In genomic region chr3:81716870-81717509, GRCh38 we compare ENCODE assay signal across 8 cellular contexts. TPM values are rescaled to one million over a fixed set of nuclear protein-coding genes. Genes with fewer than 3 reads are reported as not detected.
DNase-seq lines count a peak whose midpoint lies in the region; ATAC-seq and TF ChIP-seq lines count a peak whose summit lies in the region.
"Had no signal": no experiment of that assay in that cellular context is flagged by ENCODE, and none has a peak within 500 bp of the region (broad histone marks: within the 10 kb centered on the region; RNA-seq: fewer than 3 reads in every experiment).

No MANE protein-coding gene starts in this region.

- no peak overlapping the region for H3K4me3 Mint-ChIP-seq in stimulated activated naive B cell treated with anti-CD40 and anti-IgM and Interleukin-4, amounts not matched to agents 10 μg/mL and 1 μg/mL and 100 μg/mL, for 72 hours
- H3K4me3 Mint-ChIP-seq: activated naive CD8-positive, alpha-beta T cell treated with anti-CD3 and anti-CD28 coated beads, Interleukin-2, amount 10 ng/mL, durations not matched to agents 7 days and 5 days had no signal

- no peaks in the 10 kb centered on the region for H3K79me2 ChIP-seq in PC-9 (ENCODE audit: low read depth)

- peak; percentile 31 for DNase-seq in HK-2 (ENCODE audit: unreplicated experiment)
- DNase-seq in PC-9 = peak in 1 of 2 experiments; percentile 65
- DNase-seq in right atrium auricular region (ENCODE audit: low spot score) = no peak
- DNase-seq in stimulated activated naive B cell treated with anti-CD40 and anti-IgM and Interleukin-4, amounts not matched to agents 10 μg/mL and 1 μg/mL and 100 μg/mL, for 72 hours = no peak
- DNase-seq in activated naive CD4-positive, alpha-beta T cell (lab: John Stamatoyannopoulos, UW) = no peak
- DNase-seq: activated naive CD8-positive, alpha-beta T cell treated with anti-CD3 and anti-CD28 coated beads, Interleukin-2, amount 10 ng/mL, durations not matched to agents 7 days and 5 days had no signal

- no peaks in the 10 kb centered on the region for H3K27me3 Mint-ChIP-seq in stimulated activated naive B cell treated with anti-CD40 and anti-IgM and Interleukin-4, amounts not matched to agents 10 μg/mL and 1 μg/mL and 100 μg/mL, for 72 hours
- H3K27me3 Mint-ChIP-seq: activated naive CD8-positive, alpha-beta T cell treated with anti-CD3 and anti-CD28 coated beads, Interleukin-2, amount 10 ng/mL, durations not matched to agents 7 days and 5 days had no signal

- intact Hi-C loops in PC-9 (cut with micrococcal nuclease; ENCODE audit: unreplicated experiment) = no loop called here

- H3K9me3 ChIP-seq in PC-9 (ENCODE audit: insufficient read depth, low read depth) (no peaks in the 10 kb centered on the region), right atrium auricular region (no peaks in the 10 kb centered on the region), skeletal muscle satellite cell (replicated peaks; ENCODE audit: low read length) (no peaks in the 10 kb centered on the region)

- H3K27ac Mint-ChIP-seq in stimulated activated naive B cell treated with anti-CD40 and anti-IgM and Interleukin-4, amounts not matched to agents 10 μg/mL and 1 μg/mL and 100 μg/mL, for 72 hours = no peak overlapping the region
- H3K27ac Mint-ChIP-seq: activated naive CD8-positive, alpha-beta T cell treated with anti-CD3 and anti-CD28 coated beads, Interleukin-2, amount 10 ng/mL, durations not matched to agents 7 days and 5 days had no signal

- H4K20me1 ChIP-seq in PC-9 (ENCODE audit: insufficient read depth) = no peaks in the 10 kb centered on the region

- no peaks in the 10 kb centered on the region for H3K9me2 ChIP-seq in PC-9 (ENCODE audit: insufficient read depth)

- no peak overlapping the region for H2AFZ ChIP-seq in PC-9

- CTCF ChIA-PET in PC-9 (lab: Charles Lee) = no interaction called here

- BruUV-seq in PC-9 (replicated peaks; lab: Mats Ljungman, UMichigan) = no TSS peak

- POLR2A ChIA-PET in PC-9 (lab: Charles Lee; ENCODE audit: unreplicated experiment) = interaction anchor here (0.5 kb wide), 1 partner anchor 1209 kb away, joined by 5 read pairs; no protein-coding TSS in a partner anchor

- no peaks in the 10 kb centered on the region for H3K9me3 Mint-ChIP-seq in stimulated activated naive B cell treated with anti-CD40 and anti-IgM and Interleukin-4, amounts not matched to agents 10 μg/mL and 1 μg/mL and 100 μg/mL, for 72 hours

- H3K27ac ChIP-seq in PC-9 (peak overlapping the region; percentile 5; the same call in 1 of the 2 replicates), right atrium auricular region (peak overlapping the region; percentile 58 to 63)

- no peak overlapping the region for H3K9ac ChIP-seq in skeletal muscle satellite cell (ENCODE audit: low read depth, low read length)

- TF ChIP-seq CTCF in PC-9 (conservative IDR thresholded peaks at IDR 0.05) = no peak
- no peak for TF ChIP-seq CTCF in right atrium auricular region (IDR thresholded peaks at IDR 0.05)

- H3F3A ChIP-seq in PC-9 (ENCODE audit: insufficient read depth, low read depth) = 0 out of 2 replicates have a peak, but pooled peaks cover 6% of the 10 kb centered on the region

- H3K4me1 Mint-ChIP-seq in stimulated activated naive B cell treated with anti-CD40 and anti-IgM and Interleukin-4, amounts not matched to agents 10 μg/mL and 1 μg/mL and 100 μg/mL, for 72 hours = peaks cover 5 to 6% of the 10 kb centered on the region in 2 donors
- H3K4me1 Mint-ChIP-seq: activated naive CD8-positive, alpha-beta T cell treated with anti-CD3 and anti-CD28 coated beads, Interleukin-2, amount 10 ng/mL, durations not matched to agents 7 days and 5 days had no signal

- H3K4me3 ChIP-seq in PC-9 (no peak overlapping the region), right atrium auricular region (no peak overlapping the region), skeletal muscle satellite cell (ENCODE audit: low read length) (no peak overlapping the region)

- peaks cover 3 to 5% of the 10 kb centered on the region in 2 donors for H3K36me3 Mint-ChIP-seq in stimulated activated naive B cell treated with anti-CD40 and anti-IgM and Interleukin-4, amounts not matched to agents 10 μg/mL and 1 μg/mL and 100 μg/mL, for 72 hours

- peaks cover 10% of the 10 kb centered on the region; the same call in 1 of the 2 replicates for H3K4me1 ChIP-seq in PC-9 (replicated peaks; ENCODE audit: insufficient read depth)
- peaks cover 4 to 9% of the 10 kb centered on the region in 2 donors for H3K4me1 ChIP-seq in right atrium auricular region
- H3K4me1 ChIP-seq in skeletal muscle satellite cell (ENCODE audit: control insufficient read depth, insufficient read depth, low read length) = peaks cover 9% of the 10 kb centered on the region

- H3K4me2 ChIP-seq in PC-9 (peak overlapping the region; percentile 28; the same call in 1 of the 2 replicates), skeletal muscle satellite cell (ENCODE audit: low read length) (peak overlapping the region; percentile 65)

- no peak for ATAC-seq in stimulated activated naive B cell treated with anti-CD40 and anti-IgM and Interleukin-4, amounts not matched to agents 10 μg/mL and 1 μg/mL and 100 μg/mL, for 72 hours (replicated peaks)
- no peak for ATAC-seq in HG03280 (IDR thresholded peaks at IDR 0.05; ENCODE audit: unreplicated experiment)

- H3K36me3 ChIP-seq in PC-9 (ENCODE audit: low read depth) (no peaks in the 10 kb centered on the region), right atrium auricular region (no peaks in the 10 kb centered on the region), skeletal muscle satellite cell (ENCODE audit: insufficient read depth, low read length) (no peaks in the 10 kb centered on the region)

- no peaks in the 10 kb centered on the region for H3K27me3 ChIP-seq in PC-9 (ENCODE audit: insufficient read depth, low read depth)
- H3K27me3 ChIP-seq in right atrium auricular region = no peaks in the 10 kb centered on the region
- H3K27me3 ChIP-seq in skeletal muscle satellite cell (ENCODE audit: control insufficient read depth, insufficient read depth, low read length) = no peaks in the 10 kb centered on the region

RNA-seq across cellular contexts. Expression of gene GBE1, which starts 44.5 kb away (rescaled TPM):
- total RNA-seq in PC-9 (2021) (23.1 and 31.2 TPM in 2 replicates), right atrium auricular region (10 to 100 TPM; 52.5 to 72.6 TPM)
- total RNA-seq in skeletal muscle satellite cell (2012; rRNA removed) = 196 and 258 TPM in 2 replicates
